In the genomic region with DNA sequence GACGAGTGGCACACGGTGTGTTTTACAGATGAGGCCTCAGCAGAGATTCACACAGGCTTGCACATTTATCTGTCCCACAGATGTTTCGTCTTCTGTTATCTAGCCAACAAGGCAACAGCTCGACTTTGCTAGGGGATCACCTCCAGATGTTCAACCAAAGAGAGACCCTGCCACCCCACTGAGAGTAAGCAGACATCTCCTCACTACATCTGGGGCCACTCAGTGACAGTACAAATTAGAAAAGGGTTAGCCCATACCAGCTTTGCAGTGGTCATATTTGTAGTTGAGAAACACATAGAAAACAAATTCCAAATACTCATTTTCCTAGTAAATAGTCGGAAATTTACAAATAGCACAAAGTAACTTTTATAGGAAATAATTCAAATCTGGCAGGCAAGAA, we compare ENCODE assay signal across 1 cellular context.
TF ChIP-seq lines count a peak whose summit lies in the region.

No MANE protein-coding gene starts in this region.

TF ChIP-seq in IMR-90, 13 proteins besides CTCF, POLR2A, EP300 and RAD21 (continued from another document):
- TF ChIP-seq, protein P1, sequence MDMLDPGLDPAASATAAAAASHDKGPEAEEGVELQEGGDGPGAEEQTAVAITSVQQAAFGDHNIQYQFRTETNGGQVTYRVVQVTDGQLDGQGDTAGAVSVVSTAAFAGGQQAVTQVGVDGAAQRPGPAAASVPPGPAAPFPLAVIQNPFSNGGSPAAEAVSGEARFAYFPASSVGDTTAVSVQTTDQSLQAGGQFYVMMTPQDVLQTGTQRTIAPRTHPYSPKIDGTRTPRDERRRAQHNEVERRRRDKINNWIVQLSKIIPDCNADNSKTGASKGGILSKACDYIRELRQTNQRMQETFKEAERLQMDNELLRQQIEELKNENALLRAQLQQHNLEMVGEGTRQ (IDR thresholded peaks at IDR 0.05; ENCODE audit: low read depth, low read length): no peak
- no peak for TF ChIP-seq BHLHE40 (IDR thresholded peaks at IDR 0.05; ENCODE audit: low read depth, low read length)
- TF ChIP-seq RCOR1 (IDR thresholded peaks at IDR 0.05; ENCODE audit: insufficient replicate concordance, low read length): no peak
- TF ChIP-seq, protein P2, sequence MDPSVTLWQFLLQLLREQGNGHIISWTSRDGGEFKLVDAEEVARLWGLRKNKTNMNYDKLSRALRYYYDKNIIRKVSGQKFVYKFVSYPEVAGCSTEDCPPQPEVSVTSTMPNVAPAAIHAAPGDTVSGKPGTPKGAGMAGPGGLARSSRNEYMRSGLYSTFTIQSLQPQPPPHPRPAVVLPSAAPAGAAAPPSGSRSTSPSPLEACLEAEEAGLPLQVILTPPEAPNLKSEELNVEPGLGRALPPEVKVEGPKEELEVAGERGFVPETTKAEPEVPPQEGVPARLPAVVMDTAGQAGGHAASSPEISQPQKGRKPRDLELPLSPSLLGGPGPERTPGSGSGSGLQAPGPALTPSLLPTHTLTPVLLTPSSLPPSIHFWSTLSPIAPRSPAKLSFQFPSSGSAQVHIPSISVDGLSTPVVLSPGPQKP (IDR thresholded peaks at IDR 0.05; ENCODE audit: borderline replicate concordance, low read depth, low read length): no peak
- no peak for TF ChIP-seq MAFK (IDR thresholded peaks at IDR 0.05; ENCODE audit: low read depth, low read length)
- no peak for TF ChIP-seq SMC3 (IDR thresholded peaks at IDR 0.05; ENCODE audit: low read depth, low read length)
- TF ChIP-seq RFX5 (IDR thresholded peaks at IDR 0.05; ENCODE audit: low read depth, low read length): no peak
